ENCODE assay signal across 26 cellular contexts in genomic region chr16:64542152-64542551, GRCh38.
"Had no signal": no experiment of that assay in that cellular context is flagged by ENCODE, and none has a peak within 500 bp of the region (broad histone marks: within the 10 kb centered on the region; RNA-seq: fewer than 3 reads in every experiment).

No MANE protein-coding gene starts in this region.

- H3K27ac ChIP-seq: coronary artery, dorsolateral prefrontal cortex, epithelial cell of prostate, esophagus squamous epithelium, gastrocnemius medialis, heart right ventricle, left lung, lower lobe of right lung had no signal

- FAIRE-seq: colon, islet of Langerhans, keratinocyte had no signal

- ATAC-seq: effector memory CD8-positive, alpha-beta T cell; esophagus mucosa; gastrocnemius medialis; heart right ventricle; left cardiac atrium; left lung; left ventricle myocardium superior; lower lobe of right lung had no signal

- H3K27me3 Mint-ChIP-seq: effector memory CD8-positive, alpha-beta T cell had no signal

- H3K27ac Mint-ChIP-seq: effector memory CD8-positive, alpha-beta T cell; endodermal cell; mesothelial cell of epicardium had no signal

- H3K36me3 ChIP-seq: esophagus squamous epithelium, gastrocnemius medialis, heart right ventricle, left lung, lower lobe of right lung had no signal

- H3K4me1 ChIP-seq: esophagus squamous epithelium, heart right ventricle, left lung, lower lobe of right lung had no signal

- H3K4me3 ChIP-seq: coronary artery, dorsolateral prefrontal cortex, esophagus squamous epithelium, gastrocnemius medialis, heart right ventricle, left lung, lower lobe of right lung had no signal

- H3K4me3 Mint-ChIP-seq: effector memory CD8-positive, alpha-beta T cell; endodermal cell; mesothelial cell of epicardium had no signal

- H3K27me3 ChIP-seq: dorsolateral prefrontal cortex, esophagus squamous epithelium, gastrocnemius medialis, heart right ventricle, left lung had no signal

- H3K36me3 Mint-ChIP-seq: mesothelial cell of epicardium had no signal

- H3K4me1 Mint-ChIP-seq: endodermal cell had no signal

- DNase-seq: dermis blood vessel endothelial cell; dorsolateral prefrontal cortex; effector CD4-positive, alpha-beta T cell; effector memory CD8-positive, alpha-beta T cell; endodermal cell; erythroblast; esophagus squamous epithelium; foreskin fibroblast; foreskin melanocyte; gastrocnemius medialis; glutamatergic neuron; head of caudate nucleus; heart right ventricle; hippocampal formation; left cardiac atrium; left lung; left ventricle myocardium superior; lower lobe of right lung; mesenchymal stem cell had no signal

- H3K9me3 ChIP-seq: esophagus squamous epithelium, gastrocnemius medialis, left lung, lower lobe of right lung had no signal
